13 cellular contexts compared by ENCODE assay signal in the genomic region with DNA sequence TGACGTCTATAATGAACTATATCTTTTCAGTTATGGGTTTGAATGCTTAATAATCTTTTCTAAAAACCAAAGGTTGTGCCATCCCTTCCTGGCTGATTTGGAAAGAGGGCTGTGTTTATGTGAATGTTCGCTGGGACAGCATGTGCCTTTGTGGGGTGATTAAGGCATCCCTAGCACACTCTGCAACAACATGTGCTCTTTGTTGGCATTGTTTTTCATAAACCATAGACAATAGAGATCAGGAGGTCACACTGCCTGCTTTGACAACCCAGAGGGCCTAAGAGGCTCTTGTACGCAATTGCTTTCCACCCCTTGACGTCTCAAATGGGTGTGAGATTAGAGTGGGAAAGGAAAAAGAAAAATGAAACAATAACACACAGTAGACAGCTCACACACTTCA.
DNase-seq lines count a peak whose midpoint lies in the region; ATAC-seq and TF ChIP-seq lines count a peak whose summit lies in the region.
"Had no signal": no experiment of that assay in that cellular context is flagged by ENCODE, and none has a peak within 500 bp of the region (broad histone marks: within the 10 kb centered on the region; RNA-seq: fewer than 3 reads in every experiment).

No MANE protein-coding gene starts in this region.

- H3K36me3 ChIP-seq in ACC112 (ENCODE audit: insufficient read depth, low read length) (no peaks in the 10 kb centered on the region), gastroesophageal sphincter (peaks cover 2 to 20% of the 10 kb centered on the region in 2 donors)

- no peaks in the 10 kb centered on the region for H3K9me3 ChIP-seq in gastroesophageal sphincter
- H3K9me3 ChIP-seq: mucosa of descending colon had no signal

- H3K27ac ChIP-seq in ACC112 (ENCODE audit: low read depth, low read length) (peak overlapping the region; percentile 76), gastroesophageal sphincter (peak overlapping the region in 1 of 4 donors; percentile 57)

- no peaks in the 10 kb centered on the region for H3K79me2 ChIP-seq in ACC112 (ENCODE audit: control insufficient read depth, insufficient read depth, low read length, unreplicated experiment)

- H3K4me1 ChIP-seq in ACC112 (ENCODE audit: control insufficient read depth, insufficient read depth, low read length, unreplicated experiment) (no peaks in the 10 kb centered on the region), gastroesophageal sphincter (no peaks in the 10 kb centered on the region)

- DNase-seq in NCI-H2227 treated with DMSO at 0.1 percent for 48 hours (lab: John Stamatoyannopoulos, UW) = peak; percentile 33
- DNase-seq in occipital lobe (lab: John Stamatoyannopoulos, UW) = peak; percentile 28
- no peak for DNase-seq in RPMI8226
- DNase-seq: activated effector memory CD4-positive, alpha-beta T cell treated with Interleukin-2 at 50 U/mL for 16 hours; Kasumi-1; mucosa of descending colon; NCI-H524; PC-3 had no signal

- WGBS in gastroesophageal sphincter (ENCODE audit: low coverage in 1 of 2), 2 donors = 68 to 84% methylated on average over 3 of the region's 4 CpGs

- no peak for TF ChIP-seq CTCF in gastroesophageal sphincter (IDR thresholded peaks at IDR 0.05)

- ATAC-seq in gastroesophageal sphincter (peak; percentile 73), GM18498 (IDR thresholded peaks at IDR 0.05; ENCODE audit: unreplicated experiment) (no peak), HG03460 (IDR thresholded peaks at IDR 0.05; ENCODE audit: unreplicated experiment) (no peak), HG02870 (IDR thresholded peaks at IDR 0.05; ENCODE audit: unreplicated experiment) (no peak)
- ATAC-seq: mucosa of descending colon, PC-3 had no signal

- no peak for TF ChIP-seq POLR2A in gastroesophageal sphincter (IDR thresholded peaks at IDR 0.05)

- no peak overlapping the region for H2AFZ ChIP-seq in ACC112 (ENCODE audit: low read length, unreplicated experiment)

- TF ChIP-seq EP300 in gastroesophageal sphincter (IDR thresholded peaks at IDR 0.05) = no peak

- no peaks in the 10 kb centered on the region for H3K27me3 ChIP-seq in ACC112 (ENCODE audit: insufficient read depth, low read length)
- no peaks in the 10 kb centered on the region for H3K27me3 ChIP-seq in gastroesophageal sphincter

- H3K4me3 ChIP-seq in ACC112 (ENCODE audit: low read depth, low read length) (no peak overlapping the region), gastroesophageal sphincter (no peak overlapping the region)
- H3K4me3 ChIP-seq: mucosa of descending colon had no signal
